ENCODE assay signal across 8 cellular contexts in the genomic region with DNA sequence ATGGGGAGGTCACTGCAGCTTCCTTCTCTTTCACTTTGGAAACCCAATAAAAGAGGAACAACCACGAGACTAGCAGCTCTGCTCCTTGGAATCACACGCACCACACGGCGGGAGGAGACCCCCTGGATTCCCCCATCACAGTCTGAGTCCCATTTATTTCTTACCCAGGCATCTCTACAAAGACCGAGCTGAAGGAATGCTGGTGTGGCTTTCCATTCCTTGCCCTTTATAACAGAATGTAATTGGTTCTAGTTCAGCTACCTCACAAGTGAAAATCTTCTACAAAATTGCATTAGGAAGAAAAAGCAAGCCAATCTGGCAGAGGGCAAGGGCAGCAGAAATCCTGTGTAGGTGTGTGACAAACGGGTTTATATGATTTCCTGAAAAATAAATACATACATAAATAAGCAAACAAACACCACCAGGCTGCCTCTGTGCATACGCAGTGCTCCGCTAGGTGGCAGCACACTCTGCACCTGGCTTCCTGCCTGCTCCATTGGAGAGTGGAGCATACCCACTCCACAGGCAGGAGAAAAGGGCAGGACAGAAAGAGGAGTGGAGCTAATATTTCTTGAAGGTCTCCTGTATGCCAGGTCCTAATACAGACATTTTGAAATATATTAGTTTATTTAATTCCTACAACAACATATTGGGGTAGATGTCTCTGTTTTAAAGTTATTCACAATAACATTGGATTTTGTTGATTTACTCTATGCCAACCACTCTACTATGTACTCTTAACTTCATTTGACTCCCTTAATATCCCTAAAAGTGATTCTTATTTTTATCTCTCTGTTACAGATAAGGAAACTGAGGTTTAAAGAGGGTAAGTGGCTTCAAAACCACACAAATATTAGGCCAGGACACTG.
DNase-seq lines count a peak whose midpoint lies in the region; ATAC-seq and TF ChIP-seq lines count a peak whose summit lies in the region.

No MANE protein-coding gene starts in this region.

- no peak overlapping the region for H3K4me3 ChIP-seq in lower lobe of right lung
- no peak overlapping the region for H3K4me3 ChIP-seq in thyroid gland (replicated peaks in 1 of 3)

- H3K27ac ChIP-seq in lower lobe of right lung (no peak overlapping the region), thyroid gland (no peak overlapping the region)

- H3K4me3 Mint-ChIP-seq in chondrocyte (ENCODE audit: unreplicated experiment), result no peak overlapping the region

- H3K9me3 ChIP-seq in lower lobe of right lung, result no peaks in the 10 kb centered on the region
- no peaks in the 10 kb centered on the region for H3K9me3 ChIP-seq in thyroid gland

- H3K4me1 ChIP-seq in lower lobe of right lung, result no peaks in the 10 kb centered on the region
- H3K4me1 ChIP-seq in thyroid gland, result peaks cover 0 to 3% of the 10 kb centered on the region in 2 donors

- 17 to 22% methylated on average over 8 of the region's 8 CpGs for WGBS in thyroid gland, 2 donors

- H3K27me3 ChIP-seq in lower lobe of right lung (ENCODE audit: low read depth) (no peaks in the 10 kb centered on the region), thyroid gland (no peaks in the 10 kb centered on the region)

- TF ChIP-seq CTCF in chondrocyte (IDR thresholded peaks at IDR 0.05), result peak; percentile 94
- TF ChIP-seq CTCF in lower lobe of right lung (IDR thresholded peaks at IDR 0.05), result peak; percentile 79
- TF ChIP-seq CTCF in thyroid gland (IDR thresholded peaks at IDR 0.05), result peak; percentile 39 to 94 (median 66)

- no peaks in the 10 kb centered on the region for H3K9me3 Mint-ChIP-seq in chondrocyte (ENCODE audit: low read depth)

- H3K4me1 Mint-ChIP-seq in chondrocyte (ENCODE audit: low read depth), result no peaks in the 10 kb centered on the region

- H3K36me3 Mint-ChIP-seq in chondrocyte (ENCODE audit: low read depth), result no peaks in the 10 kb centered on the region

- H3K36me3 ChIP-seq in lower lobe of right lung, result no peaks in the 10 kb centered on the region
- no peaks in the 10 kb centered on the region for H3K36me3 ChIP-seq in thyroid gland

- H3K27ac Mint-ChIP-seq in chondrocyte (ENCODE audit: unreplicated experiment), result no peak overlapping the region

- TF ChIP-seq POLR2A in thyroid gland (IDR thresholded peaks at IDR 0.05), result no peak

- intact Hi-C loops in lower lobe of right lung (cut with DNase I), result no loop called here
- intact Hi-C loops in thyroid gland (cut with DNase I), result no loop called here

- H3K27me3 Mint-ChIP-seq in chondrocyte (ENCODE audit: low read depth), result peaks cover 36% of the 10 kb centered on the region

- DNase-seq in activated CD4-positive, CD25-positive, alpha-beta regulatory T cell treated with anti-CD3 and anti-CD28 coated beads, Interleukin-2, amount 50 U/mL, for 72 hours, result peak; percentile 23
- DNase-seq in RPMI7951 (ENCODE audit: low read depth), result peak; percentile 43
- DNase-seq in chondrocyte (ENCODE audit: low spot score), result no peak
- DNase-seq in lower lobe of right lung, result peak; percentile 65
- peak; percentile 53 to 73 for DNase-seq in thyroid gland

- ATAC-seq in activated CD4-positive, CD25-positive, alpha-beta regulatory T cell treated with anti-CD3 and anti-CD28 coated beads, Interleukin-2, amount 50 U/mL, for 24 hours, result no peak
- ATAC-seq in GM21367 (IDR thresholded peaks at IDR 0.05; ENCODE audit: unreplicated experiment) (peak; percentile 99), HG03520 (IDR thresholded peaks at IDR 0.05; ENCODE audit: unreplicated experiment) (peak; percentile 98), lower lobe of right lung (peak; percentile 80 to 88)

Comparison
In these comparisons a context has a peak if more than half of its experiments do, and no peak if none do; other contexts are left out.
1. ATAC-seq: peak in GM21367 (single experiment), HG03520 (single experiment) and lower lobe of right lung (2 of 2); none in activated CD4-positive, CD25-positive, alpha-beta regulatory T cell treated with anti-CD3 and anti-CD28 coated beads, Interleukin-2, amount 50 U/mL, for 24 hours (0 of 2).
2. Peak in every context shown above with its lines, with median percentiles within 50 percentile points of each other: CTCF ChIP-seq.